Comparison of ENCODE assay signal across 1 cellular context in the genomic region with DNA sequence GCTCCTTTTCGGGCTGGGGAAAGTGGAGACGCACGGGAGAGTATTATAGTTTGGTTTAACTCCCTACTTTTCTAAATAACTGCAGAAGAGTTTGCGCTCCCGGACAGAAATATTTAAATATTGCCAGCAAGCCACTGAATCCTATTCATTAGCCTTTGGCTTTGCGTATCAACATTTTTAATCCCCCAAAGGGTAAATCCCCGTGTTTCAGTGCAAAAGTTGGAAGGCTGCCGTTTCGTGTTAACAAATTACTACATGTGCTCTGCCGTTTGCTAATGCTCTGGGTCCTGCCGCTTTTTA.
TF ChIP-seq lines count a peak whose summit lies in the region.

No MANE protein-coding gene starts in this region.

TF ChIP-seq in GM23338, 12 proteins besides CTCF, POLR2A, EP300 and RAD21 (continued from another document):
- TF ChIP-seq, protein P1, sequence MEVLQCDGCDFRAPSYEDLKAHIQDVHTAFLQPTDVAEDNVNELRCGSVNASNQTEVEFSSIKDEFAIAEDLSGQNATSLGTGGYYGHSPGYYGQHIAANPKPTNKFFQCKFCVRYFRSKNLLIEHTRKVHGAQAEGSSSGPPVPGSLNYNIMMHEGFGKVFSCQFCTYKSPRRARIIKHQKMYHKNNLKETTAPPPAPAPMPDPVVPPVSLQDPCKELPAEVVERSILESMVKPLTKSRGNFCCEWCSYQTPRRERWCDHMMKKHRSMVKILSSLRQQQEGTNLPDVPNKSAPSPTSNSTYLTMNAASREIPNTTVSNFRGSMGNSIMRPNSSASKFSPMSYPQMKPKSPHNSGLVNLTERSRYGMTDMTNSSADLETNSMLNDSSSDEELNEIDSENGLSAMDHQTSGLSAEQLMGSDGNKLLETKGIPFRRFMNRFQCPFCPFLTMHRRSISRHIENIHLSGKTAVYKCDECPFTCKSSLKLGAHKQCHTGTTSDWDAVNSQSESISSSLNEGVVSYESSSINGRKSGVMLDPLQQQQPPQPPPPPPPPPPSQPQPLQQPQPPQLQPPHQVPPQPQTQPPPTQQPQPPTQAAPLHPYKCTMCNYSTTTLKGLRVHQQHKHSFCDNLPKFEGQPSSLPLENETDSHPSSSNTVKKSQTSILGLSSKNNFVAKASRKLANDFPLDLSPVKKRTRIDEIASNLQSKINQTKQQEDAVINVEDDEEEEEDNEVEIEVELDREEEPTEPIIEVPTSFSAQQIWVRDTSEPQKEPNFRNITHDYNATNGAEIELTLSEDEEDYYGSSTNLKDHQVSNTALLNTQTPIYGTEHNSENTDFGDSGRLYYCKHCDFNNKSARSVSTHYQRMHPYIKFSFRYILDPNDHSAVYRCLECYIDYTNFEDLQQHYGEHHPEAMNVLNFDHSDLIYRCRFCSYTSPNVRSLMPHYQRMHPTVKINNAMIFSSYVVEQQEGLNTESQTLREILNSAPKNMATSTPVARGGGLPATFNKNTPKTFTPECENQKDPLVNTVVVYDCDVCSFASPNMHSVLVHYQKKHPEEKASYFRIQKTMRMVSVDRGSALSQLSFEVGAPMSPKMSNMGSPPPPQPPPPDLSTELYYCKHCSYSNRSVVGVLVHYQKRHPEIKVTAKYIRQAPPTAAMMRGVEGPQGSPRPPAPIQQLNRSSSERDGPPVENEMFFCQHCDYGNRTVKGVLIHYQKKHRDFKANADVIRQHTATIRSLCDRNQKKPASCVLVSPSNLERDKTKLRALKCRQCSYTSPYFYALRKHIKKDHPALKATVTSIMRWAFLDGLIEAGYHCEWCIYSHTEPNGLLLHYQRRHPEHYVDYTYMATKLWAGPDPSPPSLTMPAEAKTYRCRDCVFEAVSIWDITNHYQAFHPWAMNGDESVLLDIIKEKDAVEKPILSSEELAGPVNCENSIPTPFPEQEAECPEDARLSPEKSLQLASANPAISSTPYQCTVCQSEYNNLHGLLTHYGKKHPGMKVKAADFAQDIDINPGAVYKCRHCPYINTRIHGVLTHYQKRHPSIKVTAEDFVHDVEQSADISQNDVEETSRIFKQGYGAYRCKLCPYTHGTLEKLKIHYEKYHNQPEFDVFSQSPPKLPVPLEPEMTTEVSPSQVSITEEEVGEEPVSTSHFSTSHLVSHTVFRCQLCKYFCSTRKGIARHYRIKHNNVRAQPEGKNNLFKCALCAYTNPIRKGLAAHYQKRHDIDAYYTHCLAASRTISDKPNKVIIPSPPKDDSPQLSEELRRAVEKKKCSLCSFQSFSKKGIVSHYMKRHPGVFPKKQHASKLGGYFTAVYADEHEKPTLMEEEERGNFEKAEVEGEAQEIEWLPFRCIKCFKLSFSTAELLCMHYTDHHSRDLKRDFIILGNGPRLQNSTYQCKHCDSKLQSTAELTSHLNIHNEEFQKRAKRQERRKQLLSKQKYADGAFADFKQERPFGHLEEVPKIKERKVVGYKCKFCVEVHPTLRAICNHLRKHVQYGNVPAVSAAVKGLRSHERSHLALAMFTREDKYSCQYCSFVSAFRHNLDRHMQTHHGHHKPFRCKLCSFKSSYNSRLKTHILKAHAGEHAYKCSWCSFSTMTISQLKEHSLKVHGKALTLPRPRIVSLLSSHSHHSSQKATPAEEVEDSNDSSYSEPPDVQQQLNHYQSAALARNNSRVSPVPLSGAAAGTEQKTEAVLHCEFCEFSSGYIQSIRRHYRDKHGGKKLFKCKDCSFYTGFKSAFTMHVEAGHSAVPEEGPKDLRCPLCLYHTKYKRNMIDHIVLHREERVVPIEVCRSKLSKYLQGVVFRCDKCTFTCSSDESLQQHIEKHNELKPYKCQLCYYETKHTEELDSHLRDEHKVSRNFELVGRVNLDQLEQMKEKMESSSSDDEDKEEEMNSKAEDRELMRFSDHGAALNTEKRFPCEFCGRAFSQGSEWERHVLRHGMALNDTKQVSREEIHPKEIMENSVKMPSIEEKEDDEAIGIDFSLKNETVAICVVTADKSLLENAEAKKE (CRISPR knock-in tag; IDR thresholded peaks at IDR 0.05) = no peak
- TF ChIP-seq NANOG (IDR thresholded peaks at IDR 0.05; ENCODE audit: borderline replicate concordance) (no peak), STAT1 (IDR thresholded peaks at IDR 0.05; ENCODE audit: unreplicated experiment) (no peak), EZH2phosphoT487 (IDR thresholded peaks at IDR 0.05; ENCODE audit: unreplicated experiment) (no peak), EZH2 (IDR thresholded peaks at IDR 0.05; ENCODE audit: low read depth, unreplicated experiment) (no peak), ZNF114 (CRISPR knock-in tag; IDR thresholded peaks at IDR 0.05) (no peak), POLR2AphosphoS5 (IDR thresholded peaks at IDR 0.05; ENCODE audit: low read depth) (no peak), ZNF331 (CRISPR knock-in tag; IDR thresholded peaks at IDR 0.05; ENCODE audit: low read depth) (no peak)
- TF ChIP-seq, protein P2, sequence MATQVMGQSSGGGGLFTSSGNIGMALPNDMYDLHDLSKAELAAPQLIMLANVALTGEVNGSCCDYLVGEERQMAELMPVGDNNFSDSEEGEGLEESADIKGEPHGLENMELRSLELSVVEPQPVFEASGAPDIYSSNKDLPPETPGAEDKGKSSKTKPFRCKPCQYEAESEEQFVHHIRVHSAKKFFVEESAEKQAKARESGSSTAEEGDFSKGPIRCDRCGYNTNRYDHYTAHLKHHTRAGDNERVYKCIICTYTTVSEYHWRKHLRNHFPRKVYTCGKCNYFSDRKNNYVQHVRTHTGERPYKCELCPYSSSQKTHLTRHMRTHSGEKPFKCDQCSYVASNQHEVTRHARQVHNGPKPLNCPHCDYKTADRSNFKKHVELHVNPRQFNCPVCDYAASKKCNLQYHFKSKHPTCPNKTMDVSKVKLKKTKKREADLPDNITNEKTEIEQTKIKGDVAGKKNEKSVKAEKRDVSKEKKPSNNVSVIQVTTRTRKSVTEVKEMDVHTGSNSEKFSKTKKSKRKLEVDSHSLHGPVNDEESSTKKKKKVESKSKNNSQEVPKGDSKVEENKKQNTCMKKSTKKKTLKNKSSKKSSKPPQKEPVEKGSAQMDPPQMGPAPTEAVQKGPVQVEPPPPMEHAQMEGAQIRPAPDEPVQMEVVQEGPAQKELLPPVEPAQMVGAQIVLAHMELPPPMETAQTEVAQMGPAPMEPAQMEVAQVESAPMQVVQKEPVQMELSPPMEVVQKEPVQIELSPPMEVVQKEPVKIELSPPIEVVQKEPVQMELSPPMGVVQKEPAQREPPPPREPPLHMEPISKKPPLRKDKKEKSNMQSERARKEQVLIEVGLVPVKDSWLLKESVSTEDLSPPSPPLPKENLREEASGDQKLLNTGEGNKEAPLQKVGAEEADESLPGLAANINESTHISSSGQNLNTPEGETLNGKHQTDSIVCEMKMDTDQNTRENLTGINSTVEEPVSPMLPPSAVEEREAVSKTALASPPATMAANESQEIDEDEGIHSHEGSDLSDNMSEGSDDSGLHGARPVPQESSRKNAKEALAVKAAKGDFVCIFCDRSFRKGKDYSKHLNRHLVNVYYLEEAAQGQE (IDR thresholded peaks at IDR 0.05; ENCODE audit: unreplicated experiment) = no peak
